ENCODE assay signal across 31 cellular contexts in the genomic region with DNA sequence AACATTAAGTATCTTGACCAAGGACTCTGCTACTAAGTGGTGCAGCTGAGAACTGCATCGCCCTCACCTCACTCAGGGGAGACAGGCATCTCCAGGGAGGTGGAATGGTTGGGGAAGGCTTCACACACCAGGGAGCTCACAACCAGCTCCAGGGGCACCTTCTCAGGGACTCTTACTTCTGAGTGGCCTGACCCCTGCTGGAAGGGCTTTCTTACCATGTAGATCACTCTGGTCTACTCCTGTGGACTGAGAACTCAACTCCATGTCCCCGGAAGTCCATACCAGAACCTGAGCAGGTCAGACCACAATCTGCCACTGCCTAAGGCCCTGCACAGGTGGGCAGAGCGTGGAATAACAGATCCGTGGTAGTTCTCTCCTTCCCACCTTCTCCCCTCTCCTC.
DNase-seq lines count a peak whose midpoint lies in the region; ATAC-seq, FAIRE-seq and TF ChIP-seq lines count a peak whose summit lies in the region.
"Had no signal": no experiment of that assay in that cellular context is flagged by ENCODE, and none has a peak within 500 bp of the region (broad histone marks: within the 10 kb centered on the region; RNA-seq: fewer than 3 reads in every experiment).

No MANE protein-coding gene starts in this region.

- peaks cover 3% of the 10 kb centered on the region for H3K4me1 Mint-ChIP-seq in activated CD8-positive, alpha-beta T cell treated with anti-CD3 and anti-CD28 coated beads for 36 hours (ENCODE audit: low read depth)
- peaks cover 7% of the 10 kb centered on the region for H3K4me1 Mint-ChIP-seq in activated CD8-positive, alpha-beta T cell treated with anti-CD3 and anti-CD28 coated beads, Interleukin-2, amount 10 ng/mL, durations not matched to agents 7 days and 5 days (ENCODE audit: low read depth)
- H3K4me1 Mint-ChIP-seq: activated CD4-positive, alpha-beta T cell treated with anti-CD3 and anti-CD28 coated beads for 36 hours; CD4-positive, alpha-beta memory T cell; natural killer cell had no signal

- H3K36me3 ChIP-seq in OCI-LY7 (ENCODE audit: insufficient read depth, low read length): no peaks in the 10 kb centered on the region
- H3K36me3 ChIP-seq: breast epithelium, colonic mucosa, esophagus squamous epithelium, gastroesophageal sphincter, left ventricle myocardium inferior, ovary, Peyer's patch had no signal

- H3K4me3 Mint-ChIP-seq in activated CD8-positive, alpha-beta T cell treated with anti-CD3 and anti-CD28 coated beads for 36 hours: no peak overlapping the region
- H3K4me3 Mint-ChIP-seq in activated CD8-positive, alpha-beta T cell treated with anti-CD3 and anti-CD28 coated beads, Interleukin-2, amount 10 ng/mL, durations not matched to agents 7 days and 5 days: no peak overlapping the region
- H3K4me3 Mint-ChIP-seq: activated CD4-positive, alpha-beta T cell treated with anti-CD3 and anti-CD28 coated beads for 36 hours; activated T-cell treated with anti-CD3 and anti-CD28 coated beads, Interleukin-2, amount 50 U/mL, for 4 hours; CD4-positive, alpha-beta memory T cell; natural killer cell had no signal

- H3K4me3 ChIP-seq in OCI-LY7 (ENCODE audit: low read depth, low read length, poor library complexity, severe bottlenecking): no peak overlapping the region
- H3K4me3 ChIP-seq in epithelial cell of proximal tubule (ENCODE audit: low read depth, low read length): no peak overlapping the region
- H3K4me3 ChIP-seq: breast epithelium, colonic mucosa, esophagus squamous epithelium, gastroesophageal sphincter, left ventricle myocardium inferior, ovary, Peyer's patch, smooth muscle cell had no signal

- BruUV-seq in OCI-LY7 (replicated peaks; lab: Mats Ljungman, UMichigan): no TSS peak

- H3K79me2 ChIP-seq in OCI-LY7 (ENCODE audit: insufficient read depth, low read depth, low read length): no peaks in the 10 kb centered on the region

- peak; percentile 9 for DNase-seq in activated CD8-positive, alpha-beta T cell treated with anti-CD3 and anti-CD28 coated beads for 36 hours
- DNase-seq in activated CD8-positive, alpha-beta T cell treated with anti-CD3 and anti-CD28 coated beads, Interleukin-2, amount 10 ng/mL, durations not matched to agents 7 days and 5 days: no peak
- DNase-seq in OCI-LY7 (ENCODE audit: low spot score): peak; percentile 27
- DNase-seq in epithelial cell of proximal tubule (ENCODE audit: low read depth): no peak
- peak; percentile 7 for DNase-seq in ureter (ENCODE audit: low spot score)
- no peak for DNase-seq in DMS153 treated with DMSO at 0.1 percent for 48 hours (lab: John Stamatoyannopoulos, UW; ENCODE audit: unreplicated experiment)
- DNase-seq in GM12892 (ENCODE audit: insufficient read length): no peak
- DNase-seq: activated CD4-positive, alpha-beta T cell treated with anti-CD3 and anti-CD28 coated beads for 36 hours; activated naive CD4-positive, alpha-beta T cell; activated T-cell treated with anti-CD3 and anti-CD28 coated beads, Interleukin-2, amount 50 U/mL, for 4 hours; AML-193; amniotic stem cell; CD4-positive, alpha-beta memory T cell; colonic mucosa; DMS153; effector memory CD4-positive, alpha-beta T cell; esophagus squamous epithelium; left ventricle myocardium inferior; natural killer cell; NCI-H1092; NCI-H1930; NCI-H345; ovary; Peyer's patch had no signal

- ATAC-seq in activated CD8-positive, alpha-beta T cell treated with anti-CD3 and anti-CD28 coated beads for 36 hours: no peak
- ATAC-seq in activated CD8-positive, alpha-beta T cell treated with anti-CD3 and anti-CD28 coated beads, Interleukin-2, amount 10 ng/mL, durations not matched to agents 7 days and 5 days: no peak
- no peak for ATAC-seq in GM21360 (IDR thresholded peaks at IDR 0.05; ENCODE audit: unreplicated experiment)
- ATAC-seq: activated CD4-positive, alpha-beta T cell treated with anti-CD3 and anti-CD28 coated beads for 36 hours; activated T-cell treated with anti-CD3 and anti-CD28 coated beads, Interleukin-2, amount 50 U/mL, for 4 hours; gastroesophageal sphincter had no signal

- no peak overlapping the region for H3K4me2 ChIP-seq in OCI-LY7 (ENCODE audit: low read length)
- H3K4me2 ChIP-seq: smooth muscle cell had no signal

- H2AFZ ChIP-seq in OCI-LY7 (ENCODE audit: low read length): peak overlapping the region; percentile 88; the same call in 1 of the 2 replicates

- peaks cover 17% of the 10 kb centered on the region for H3K4me1 ChIP-seq in OCI-LY7 (ENCODE audit: insufficient read depth, low read length, poor library complexity, severe bottlenecking)
- H3K4me1 ChIP-seq: breast epithelium, colonic mucosa, esophagus squamous epithelium, gastroesophageal sphincter, left ventricle myocardium inferior, Peyer's patch had no signal

- H3K9me3 Mint-ChIP-seq in activated CD8-positive, alpha-beta T cell treated with anti-CD3 and anti-CD28 coated beads for 36 hours: no peaks in the 10 kb centered on the region
- no peaks in the 10 kb centered on the region for H3K9me3 Mint-ChIP-seq in activated CD8-positive, alpha-beta T cell treated with anti-CD3 and anti-CD28 coated beads, Interleukin-2, amount 10 ng/mL, durations not matched to agents 7 days and 5 days (ENCODE audit: insufficient read depth)
- H3K9me3 Mint-ChIP-seq: activated T-cell treated with anti-CD3 and anti-CD28 coated beads, Interleukin-2, amount 50 U/mL, for 4 hours; CD4-positive, alpha-beta memory T cell; natural killer cell had no signal

- FAIRE-seq in GM12892 (lab: Jason Lieb, UNC): no peak
- FAIRE-seq: A204.1, GM19239, islet of Langerhans had no signal

- no peaks in the 10 kb centered on the region for H4K20me1 ChIP-seq in OCI-LY7 (ENCODE audit: insufficient read depth, low read length)

- TF ChIP-seq CTCF in activated CD8-positive, alpha-beta T cell treated with anti-CD3 and anti-CD28 coated beads for 36 hours (IDR thresholded peaks at IDR 0.05): no peak
- peak; percentile 31; the same call in 1 of the 2 replicates for TF ChIP-seq CTCF in OCI-LY7 (conservative IDR thresholded peaks at IDR 0.05; ENCODE audit: low read length)
- peak; percentile 31 for TF ChIP-seq CTCF in epithelial cell of proximal tubule (conservative IDR thresholded peaks at IDR 0.05; ENCODE audit: low read depth, low read length)

- H3K36me3 Mint-ChIP-seq in activated CD8-positive, alpha-beta T cell treated with anti-CD3 and anti-CD28 coated beads for 36 hours (ENCODE audit: low read depth): no peaks in the 10 kb centered on the region
- no peaks in the 10 kb centered on the region for H3K36me3 Mint-ChIP-seq in activated CD8-positive, alpha-beta T cell treated with anti-CD3 and anti-CD28 coated beads, Interleukin-2, amount 10 ng/mL, durations not matched to agents 7 days and 5 days (ENCODE audit: low read depth)
- H3K36me3 Mint-ChIP-seq: CD4-positive, alpha-beta memory T cell; natural killer cell had no signal

- TF ChIP-seq POLR2A in GM12892 (IDR thresholded peaks at IDR 0.05; ENCODE audit: low read depth, low read length): no peak

- no peak overlapping the region for H3K27ac Mint-ChIP-seq in activated CD8-positive, alpha-beta T cell treated with anti-CD3 and anti-CD28 coated beads for 36 hours
- H3K27ac Mint-ChIP-seq in activated CD8-positive, alpha-beta T cell treated with anti-CD3 and anti-CD28 coated beads, Interleukin-2, amount 10 ng/mL, durations not matched to agents 7 days and 5 days: no peak overlapping the region
- H3K27ac Mint-ChIP-seq: activated CD4-positive, alpha-beta T cell treated with anti-CD3 and anti-CD28 coated beads for 36 hours; CD4-positive, alpha-beta memory T cell; natural killer cell had no signal

- POLR2A ChIA-PET in activated CD8-positive, alpha-beta T cell treated with anti-CD3 and anti-CD28 coated beads for 36 hours (lab: Charles Lee): no interaction called here
- POLR2A ChIA-PET in activated CD8-positive, alpha-beta T cell treated with anti-CD3 and anti-CD28 coated beads, Interleukin-2, amount 10 ng/mL, durations not matched to agents 7 days and 5 days (lab: Charles Lee): no interaction called here
- POLR2A ChIA-PET in OCI-LY7 (lab: Charles Lee): interaction anchor here (1.0 kb wide), 1 partner anchor 35 kb away, joined by 3 read pairs; no protein-coding TSS in a partner anchor

- no peak overlapping the region for H3K27ac ChIP-seq in OCI-LY7 (ENCODE audit: low read depth, low read length, poor library complexity, severe bottlenecking)
- H3K27ac ChIP-seq: breast epithelium, colonic mucosa, esophagus squamous epithelium, gastroesophageal sphincter, left ventricle myocardium inferior, ovary, Peyer's patch had no signal

- H3K9me2 ChIP-seq in OCI-LY7 (ENCODE audit: insufficient read depth, low read length): no peaks in the 10 kb centered on the region

- no peaks in the 10 kb centered on the region for H3K27me3 Mint-ChIP-seq in activated CD8-positive, alpha-beta T cell treated with anti-CD3 and anti-CD28 coated beads for 36 hours
- H3K27me3 Mint-ChIP-seq in activated CD8-positive, alpha-beta T cell treated with anti-CD3 and anti-CD28 coated beads, Interleukin-2, amount 10 ng/mL, durations not matched to agents 7 days and 5 days (ENCODE audit: low read depth): peaks cover 22% of the 10 kb centered on the region
- H3K27me3 Mint-ChIP-seq: activated CD4-positive, alpha-beta T cell treated with anti-CD3 and anti-CD28 coated beads for 36 hours had no signal

- intact Hi-C loops in activated CD8-positive, alpha-beta T cell treated with anti-CD3 and anti-CD28 coated beads for 36 hours (cut with micrococcal nuclease): no loop called here
- intact Hi-C loops in OCI-LY7 (cut with micrococcal nuclease; ENCODE audit: unreplicated experiment): no loop called here

- CTCF ChIA-PET in activated CD8-positive, alpha-beta T cell treated with anti-CD3 and anti-CD28 coated beads for 36 hours (lab: Charles Lee): no interaction called here
- CTCF ChIA-PET in activated CD8-positive, alpha-beta T cell treated with anti-CD3 and anti-CD28 coated beads, Interleukin-2, amount 10 ng/mL, durations not matched to agents 7 days and 5 days (lab: Charles Lee): no interaction called here
- CTCF ChIA-PET in OCI-LY7 (lab: Charles Lee; ENCODE audit: unreplicated experiment): no interaction called here

- no peaks in the 10 kb centered on the region for H3K9me3 ChIP-seq in OCI-LY7 (ENCODE audit: low read length)
- H3K9me3 ChIP-seq: breast epithelium, colonic mucosa, esophagus squamous epithelium, gastroesophageal sphincter, left ventricle myocardium inferior, ovary, Peyer's patch had no signal

Comparison
In these comparisons a context has a peak if more than half of its experiments do, and no peak if none do; other contexts are left out.
1. DNase-seq: peak in activated CD8-positive, alpha-beta T cell treated with anti-CD3 and anti-CD28 coated beads for 36 hours (single experiment), OCI-LY7 (single experiment) and ureter (single experiment); none in activated CD8-positive, alpha-beta T cell treated with anti-CD3 and anti-CD28 coated beads, Interleukin-2, amount 10 ng/mL, durations not matched to agents 7 days and 5 days (single experiment), epithelial cell of proximal tubule (single experiment), DMS153 treated with DMSO at 0.1 percent for 48 hours (single experiment) and GM12892 (single experiment).